8 cellular contexts compared by ENCODE assay signal in genomic region chr2:197215988-197216979, GRCh38.
A peak's percentile ranks its signal among the peaks of the same experiment; 100 is the strongest.
DNase-seq lines count a peak whose midpoint lies in the region; ATAC-seq and TF ChIP-seq lines count a peak whose summit lies in the region.

No MANE protein-coding gene starts in this region.

- no peaks in the 10 kb centered on the region for H3K27me3 ChIP-seq in ascending aorta
- no peaks in the 10 kb centered on the region for H3K27me3 ChIP-seq in neuronal stem cell (ENCODE audit: control insufficient read depth in 3 of 3, insufficient read depth in 3 of 3, low read depth in 1 of 3, low read length in 3 of 3)

- no peak overlapping the region for H3K4me2 ChIP-seq in neuronal stem cell (ENCODE audit: insufficient read depth, low read length, poor library complexity, severe bottlenecking)

- no CpG with 5 or more reads among the region's 7 CpGs for WGBS in neuronal stem cell (ENCODE audit: extremely low coverage in 2 of 2, insufficient read length in 2 of 2, insufficient replicate concordance in 1 of 2), 2 donors

- H2AK5ac ChIP-seq in neuronal stem cell (ENCODE audit: low read depth, low read length): no peak overlapping the region

- peaks cover 10 to 24% of the 10 kb centered on the region in 2 donors for H3K4me1 ChIP-seq in ascending aorta
- peaks cover 2 to 5% of the 10 kb centered on the region in 2 donors for H3K4me1 ChIP-seq in neuronal stem cell (ENCODE audit: control insufficient read depth in 2 of 2, insufficient read depth in 1 of 2, low read depth in 1 of 2, low read length in 2 of 2)

- no peaks in the 10 kb centered on the region for H3K36me3 ChIP-seq in ascending aorta
- no peaks in the 10 kb centered on the region for H3K36me3 ChIP-seq in neuronal stem cell (replicated peaks in 1 of 2; ENCODE audit: control insufficient read depth in 2 of 2, insufficient read depth in 2 of 2, low read length in 2 of 2)

- H3K14ac ChIP-seq in neuronal stem cell (ENCODE audit: low read length): no peak overlapping the region

- DNase-seq in GM12865 (ENCODE audit: low read depth) (peak; percentile 75), HS-5 (ENCODE audit: low read depth) (peak; percentile 38), ascending aorta (ENCODE audit: low spot score in 2 of 2) (no peak), neuronal stem cell (ENCODE audit: low spot score) (no peak), pons (ENCODE audit: low spot score) (no peak), NCI-H2196 (lab: John Stamatoyannopoulos, UW; ENCODE audit: unreplicated experiment) (no peak), UCSD-AML1 (lab: John Stamatoyannopoulos, UW; ENCODE audit: unreplicated experiment) (no peak)

- H3K4me3 ChIP-seq in GM12865 (ENCODE audit: low read depth, low read length): peak overlapping the region; percentile 59
- H3K4me3 ChIP-seq in ascending aorta: no peak overlapping the region
- H3K4me3 ChIP-seq in neuronal stem cell (ENCODE audit: low read length in 2 of 2): no peak overlapping the region

- no peak overlapping the region for H3K4ac ChIP-seq in neuronal stem cell (ENCODE audit: low read length)

- intact Hi-C loops in ascending aorta (cut with DNase I): no loop called here

- H2BK120ac ChIP-seq in neuronal stem cell (ENCODE audit: low read depth, low read length): no peak overlapping the region

- no peaks in the 10 kb centered on the region for H3K79me1 ChIP-seq in neuronal stem cell (ENCODE audit: low read depth, low read length)

- peak; percentile 67 for ATAC-seq in GM21447 (IDR thresholded peaks at IDR 0.05; ENCODE audit: unreplicated experiment)

- no peak overlapping the region for H2BK12ac ChIP-seq in neuronal stem cell (ENCODE audit: low read length)

- H3K9me3 ChIP-seq in ascending aorta: no peaks in the 10 kb centered on the region
- H3K9me3 ChIP-seq in neuronal stem cell (replicated peaks in 1 of 2; ENCODE audit: control insufficient read depth in 2 of 2, insufficient read depth in 1 of 2, low read depth in 1 of 2, low read length in 2 of 2): no peaks in the 10 kb centered on the region

- no peak overlapping the region for H4K8ac ChIP-seq in neuronal stem cell (ENCODE audit: low read depth, low read length)

- H2BK5ac ChIP-seq in neuronal stem cell (ENCODE audit: low read length): no peak overlapping the region

- no peak overlapping the region for H4K91ac ChIP-seq in neuronal stem cell (ENCODE audit: low read depth, low read length, poor library complexity)

- no peak overlapping the region for H3K18ac ChIP-seq in neuronal stem cell (ENCODE audit: low read length)

- H2BK15ac ChIP-seq in neuronal stem cell (ENCODE audit: low read length): no peak overlapping the region

- H2AFZ ChIP-seq in neuronal stem cell (ENCODE audit: low read length): peak overlapping the region; percentile 9

- H3K9ac ChIP-seq in neuronal stem cell (ENCODE audit: low read depth, low read length, poor library complexity): no peak overlapping the region

- H3K27ac ChIP-seq in ascending aorta (peak overlapping the region; percentile 0 to 41), neuronal stem cell (replicated peaks; ENCODE audit: low read length) (no peak overlapping the region)

- TF ChIP-seq CTCF in GM12865 (IDR thresholded peaks at IDR 0.05; ENCODE audit: insufficient read depth, low read depth, low read length, missing control alignments) (no peak), ascending aorta (IDR thresholded peaks at IDR 0.05) (no peak)

- no peak overlapping the region for H3K23ac ChIP-seq in neuronal stem cell (ENCODE audit: low read depth, low read length, poor library complexity)

Comparison
In these comparisons a context has a peak if more than half of its experiments do, and no peak if none do; other contexts are left out.
1. DNase-seq: peak in GM12865 (single experiment) and HS-5 (single experiment); none in ascending aorta (0 of 2), neuronal stem cell (single experiment), pons (single experiment), NCI-H2196 (single experiment) and UCSD-AML1 (single experiment).